In genomic region chr3:82496890-82497560, GRCh38 we compare ENCODE assay signal across 14 cellular contexts.
DNase-seq lines count a peak whose midpoint lies in the region; ATAC-seq and TF ChIP-seq lines count a peak whose summit lies in the region.
"Had no signal": no experiment of that assay in that cellular context is flagged by ENCODE, and none has a peak within 500 bp of the region (broad histone marks: within the 10 kb centered on the region; RNA-seq: fewer than 3 reads in every experiment).

No MANE protein-coding gene starts in this region.

- no peak overlapping the region for H3K4me2 ChIP-seq in OCI-LY7 (ENCODE audit: low read length)

- intact Hi-C loops in A673 (cut with micrococcal nuclease; ENCODE audit: unreplicated experiment) (loop anchor here (5.0 kb wide), 1 partner anchor 1025 kb away; no protein-coding TSS in a partner anchor), OCI-LY7 (cut with micrococcal nuclease; ENCODE audit: unreplicated experiment) (no loop called here), posterior vena cava (cut with DNase I) (no loop called here), left ventricle myocardium superior (cut with micrococcal nuclease) (no loop called here)

- H3K36me3 Mint-ChIP-seq in activated CD8-positive, alpha-beta T cell treated with anti-CD3 and anti-CD28 coated beads, Interleukin-2, amount 10 ng/mL, durations not matched to agents 7 days and 5 days (ENCODE audit: low read depth), result no peaks in the 10 kb centered on the region
- H3K36me3 Mint-ChIP-seq: activated naive CD4-positive, alpha-beta T cell treated with anti-CD3 and anti-CD28 coated beads, Interleukin-2, amount 50 U/mL, for 24 hours had no signal

- H3K4me1 ChIP-seq in A673 (ENCODE audit: insufficient read depth, low read length, poor library complexity, severe bottlenecking) (no peaks in the 10 kb centered on the region), OCI-LY7 (ENCODE audit: insufficient read depth, low read length, poor library complexity, severe bottlenecking) (no peaks in the 10 kb centered on the region)

- H3K9me2 ChIP-seq in OCI-LY7 (ENCODE audit: insufficient read depth, low read length), result no peaks in the 10 kb centered on the region

- H3K4me1 Mint-ChIP-seq in activated CD8-positive, alpha-beta T cell treated with anti-CD3 and anti-CD28 coated beads, Interleukin-2, amount 10 ng/mL, durations not matched to agents 7 days and 5 days (ENCODE audit: low read depth), result no peaks in the 10 kb centered on the region
- H3K4me1 Mint-ChIP-seq: activated naive CD4-positive, alpha-beta T cell treated with anti-CD3 and anti-CD28 coated beads, Interleukin-2, amount 50 U/mL, for 24 hours; B cell had no signal

- H3K27ac Mint-ChIP-seq in activated CD8-positive, alpha-beta T cell treated with anti-CD3 and anti-CD28 coated beads, Interleukin-2, amount 10 ng/mL, durations not matched to agents 7 days and 5 days, result no peak overlapping the region
- H3K27ac Mint-ChIP-seq: activated naive CD4-positive, alpha-beta T cell treated with anti-CD3 and anti-CD28 coated beads, Interleukin-2, amount 50 U/mL, for 24 hours; B cell had no signal

- no peak overlapping the region for H2AFZ ChIP-seq in OCI-LY7 (ENCODE audit: low read length)

- no TSS peak for BruUV-seq in A673 (replicated peaks; lab: Mats Ljungman, UMichigan)
- no TSS peak for BruUV-seq in OCI-LY7 (replicated peaks; lab: Mats Ljungman, UMichigan)

- H3K9me3 ChIP-seq in A673 (ENCODE audit: low read depth, low read length, poor library complexity, severe bottlenecking) (no peaks in the 10 kb centered on the region), OCI-LY7 (ENCODE audit: low read length) (no peaks in the 10 kb centered on the region)

- peaks cover 8% of the 10 kb centered on the region for H3K9me3 Mint-ChIP-seq in activated CD8-positive, alpha-beta T cell treated with anti-CD3 and anti-CD28 coated beads, Interleukin-2, amount 10 ng/mL, durations not matched to agents 7 days and 5 days (ENCODE audit: insufficient read depth)
- H3K9me3 Mint-ChIP-seq: activated naive CD4-positive, alpha-beta T cell treated with anti-CD3 and anti-CD28 coated beads, Interleukin-2, amount 50 U/mL, for 24 hours had no signal

- H3K36me3 ChIP-seq in A673 (ENCODE audit: insufficient read depth, low read length, poor library complexity, severe bottlenecking) (no peaks in the 10 kb centered on the region), OCI-LY7 (ENCODE audit: insufficient read depth, low read length) (no peaks in the 10 kb centered on the region)

- H3K4me3 ChIP-seq in A673 (ENCODE audit: low read depth, low read length, poor library complexity, severe bottlenecking) (no peak overlapping the region), GM12875 (ENCODE audit: low read depth, low read length) (no peak overlapping the region), OCI-LY7 (ENCODE audit: low read depth, low read length, poor library complexity, severe bottlenecking) (no peak overlapping the region)
- H3K4me3 ChIP-seq: dorsolateral prefrontal cortex had no signal

- POLR2A ChIA-PET in A673 (lab: Charles Lee; ENCODE audit: low non-redundant PET), result no interaction called here
- POLR2A ChIA-PET in OCI-LY7 (lab: Charles Lee), result interaction anchor here (0.8 kb wide), 1 partner anchor 143 kb away, joined by 3 read pairs; no protein-coding TSS in a partner anchor
- POLR2A ChIA-PET in activated CD8-positive, alpha-beta T cell treated with anti-CD3 and anti-CD28 coated beads, Interleukin-2, amount 10 ng/mL, durations not matched to agents 7 days and 5 days (lab: Charles Lee), result no interaction called here

- H4K20me1 ChIP-seq in OCI-LY7 (ENCODE audit: insufficient read depth, low read length), result no peaks in the 10 kb centered on the region

- no peak overlapping the region for H3K27ac ChIP-seq in A673 (ENCODE audit: low read depth, low read length, poor library complexity, severe bottlenecking)
- no peak overlapping the region for H3K27ac ChIP-seq in OCI-LY7 (ENCODE audit: low read depth, low read length, poor library complexity, severe bottlenecking)
- H3K27ac ChIP-seq: dorsolateral prefrontal cortex had no signal

- H3K79me2 ChIP-seq in OCI-LY7 (ENCODE audit: insufficient read depth, low read depth, low read length), result no peaks in the 10 kb centered on the region

- H3K4me3 Mint-ChIP-seq in activated CD8-positive, alpha-beta T cell treated with anti-CD3 and anti-CD28 coated beads, Interleukin-2, amount 10 ng/mL, durations not matched to agents 7 days and 5 days, result no peak overlapping the region
- H3K4me3 Mint-ChIP-seq: activated naive CD4-positive, alpha-beta T cell treated with anti-CD3 and anti-CD28 coated beads, Interleukin-2, amount 50 U/mL, for 24 hours; B cell had no signal

- ATAC-seq in activated CD8-positive, alpha-beta T cell treated with anti-CD3 and anti-CD28 coated beads, Interleukin-2, amount 10 ng/mL, durations not matched to agents 7 days and 5 days, result no peak
- ATAC-seq in left ventricle myocardium superior, result no peak

- H3K27me3 ChIP-seq in A673 (replicated peaks; ENCODE audit: insufficient read depth, low read depth, low read length, poor library complexity), result no peaks in the 10 kb centered on the region

- CTCF ChIA-PET in A673 (lab: Charles Lee), result interaction anchor here (0.5 to 1.4 kb wide), 2 partner anchors 15 to 102 kb away, joined by 3 read pairs; no protein-coding TSS in a partner anchor
- CTCF ChIA-PET in OCI-LY7 (lab: Charles Lee; ENCODE audit: unreplicated experiment), result no interaction called here
- CTCF ChIA-PET in activated CD8-positive, alpha-beta T cell treated with anti-CD3 and anti-CD28 coated beads, Interleukin-2, amount 10 ng/mL, durations not matched to agents 7 days and 5 days (lab: Charles Lee), result no interaction called here

- DNase-seq in A673 (ENCODE audit: low spot score) (peak; percentile 32), OCI-LY7 (ENCODE audit: low spot score) (peak; percentile 31), foreskin melanocyte (peak; percentile 4), posterior vena cava (ENCODE audit: low spot score) (no peak), left ventricle myocardium superior (no peak), midbrain (lab: John Stamatoyannopoulos, UW) (no peak)
- no peak for DNase-seq in activated CD8-positive, alpha-beta T cell treated with anti-CD3 and anti-CD28 coated beads, Interleukin-2, amount 10 ng/mL, durations not matched to agents 7 days and 5 days
- DNase-seq: activated CD4-positive, alpha-beta T cell treated with anti-CD3 and anti-CD28 coated beads for 4 hours; dorsolateral prefrontal cortex; NCI-H1694; stimulated activated CD4-positive, alpha-beta T cell treated with anti-CD3 and anti-CD28 coated beads, Interleukin-2, amount 100 ng/mL, for 48 hours had no signal

- no peaks in the 10 kb centered on the region for H3K27me3 Mint-ChIP-seq in activated CD8-positive, alpha-beta T cell treated with anti-CD3 and anti-CD28 coated beads, Interleukin-2, amount 10 ng/mL, durations not matched to agents 7 days and 5 days (ENCODE audit: low read depth)
- H3K27me3 Mint-ChIP-seq: activated naive CD4-positive, alpha-beta T cell treated with anti-CD3 and anti-CD28 coated beads, Interleukin-2, amount 50 U/mL, for 24 hours; B cell had no signal

- TF ChIP-seq CTCF in A673 (conservative IDR thresholded peaks at IDR 0.05; ENCODE audit: low read depth, low read length) (peak; percentile 62), GM12875 (IDR thresholded peaks at IDR 0.05; ENCODE audit: borderline replicate concordance, insufficient read depth, low read depth, low read length) (peak; percentile 22; the same call in 1 of the 2 replicates), OCI-LY7 (conservative IDR thresholded peaks at IDR 0.05; ENCODE audit: low read length) (peak; percentile 75)

Comparison
In these comparisons a context has a peak if more than half of its experiments do, and no peak if none do; other contexts are left out.
1. DNase-seq: peak in A673 (single experiment), OCI-LY7 (single experiment) and foreskin melanocyte (single experiment); none in posterior vena cava (single experiment), activated CD8-positive, alpha-beta T cell treated with anti-CD3 and anti-CD28 coated beads, Interleukin-2, amount 10 ng/mL, durations not matched to agents 7 days and 5 days (single experiment), left ventricle myocardium superior (single experiment) and midbrain (single experiment).
2. CTCF ChIP-seq: peak in every context shown above with its lines; median percentile 75 in OCI-LY7; 62 in A673; 22 in GM12875.